ENCODE assay signal across 5 cellular contexts in genomic region chr17:42305031-42305330, GRCh38. TPM values are rescaled to one million over a fixed set of nuclear protein-coding genes. Genes with fewer than 3 reads are reported as not detected.
DNase-seq lines count a peak whose midpoint lies in the region; ATAC-seq lines count a peak whose summit lies in the region.
"Not testable (repeated sequence)": the region's sequence is repeated elsewhere in the genome, so short reads cannot be mapped to it uniquely, and the experiment has no call there.

No MANE protein-coding gene starts in this region.

- H3K9me3 ChIP-seq in T-helper 17 cell (ENCODE audit: control insufficient read depth, low read length, poor library complexity, severe bottlenecking), result not testable (repeated sequence)

- H3K9me3 Mint-ChIP-seq in activated CD4-positive, alpha-beta T cell treated with anti-CD3 and anti-CD28 coated beads, Interleukin-2, amount 10 ng/mL, durations not matched to agents 7 days and 5 days; activated T-helper 17 cell treated with anti-CD3 and anti-CD28 coated beads, Interleukin-2, amount 50 U/mL, for 72 hours; central memory CD8-positive, alpha-beta T cell; naive thymus-derived CD8-positive, alpha-beta T cell: not testable (repeated sequence)

- ATAC-seq in T-helper 17 cell; activated T-helper 17 cell treated with anti-CD3 and anti-CD28 coated beads, Interleukin-2, amount 50 U/mL, for 72 hours (replicated peaks); central memory CD8-positive, alpha-beta T cell (replicated peaks; ENCODE audit: extremely low read depth, poor library complexity, severe bottlenecking); naive thymus-derived CD8-positive, alpha-beta T cell: not testable (repeated sequence)

- peaks cover 22% of the 10 kb centered on the region for H3K36me3 Mint-ChIP-seq in T-helper 17 cell (ENCODE audit: low read depth)
- H3K36me3 Mint-ChIP-seq in activated CD4-positive, alpha-beta T cell treated with anti-CD3 and anti-CD28 coated beads, Interleukin-2, amount 10 ng/mL, durations not matched to agents 7 days and 5 days (ENCODE audit: low read depth), result peaks cover 76% of the 10 kb centered on the region
- H3K36me3 Mint-ChIP-seq in activated T-helper 17 cell treated with anti-CD3 and anti-CD28 coated beads, Interleukin-2, amount 50 U/mL, for 72 hours (ENCODE audit: low read depth), result peaks cover 95% of the 10 kb centered on the region
- H3K36me3 Mint-ChIP-seq in central memory CD8-positive, alpha-beta T cell (ENCODE audit: insufficient read depth), result peaks cover 54% of the 10 kb centered on the region
- H3K36me3 Mint-ChIP-seq in naive thymus-derived CD8-positive, alpha-beta T cell, result peaks cover 0 to 87% (median 25%) of the 10 kb centered on the region in 3 donors

- H3K4me3 Mint-ChIP-seq in T-helper 17 cell; activated CD4-positive, alpha-beta T cell treated with anti-CD3 and anti-CD28 coated beads, Interleukin-2, amount 10 ng/mL, durations not matched to agents 7 days and 5 days; activated T-helper 17 cell treated with anti-CD3 and anti-CD28 coated beads, Interleukin-2, amount 50 U/mL, for 72 hours; central memory CD8-positive, alpha-beta T cell: not testable (repeated sequence)
- H3K4me3 Mint-ChIP-seq in naive thymus-derived CD8-positive, alpha-beta T cell, result peak overlapping the region in 1 of 10 donors; percentile 13

- H3K27ac Mint-ChIP-seq in T-helper 17 cell, result peak overlapping the region; percentile 91
- H3K27ac Mint-ChIP-seq in activated CD4-positive, alpha-beta T cell treated with anti-CD3 and anti-CD28 coated beads, Interleukin-2, amount 10 ng/mL, durations not matched to agents 7 days and 5 days, result peak overlapping the region; percentile 20
- H3K27ac Mint-ChIP-seq in activated T-helper 17 cell treated with anti-CD3 and anti-CD28 coated beads, Interleukin-2, amount 50 U/mL, for 72 hours, result peak overlapping the region; percentile 74
- peak overlapping the region; percentile 74 for H3K27ac Mint-ChIP-seq in central memory CD8-positive, alpha-beta T cell (ENCODE audit: low read depth)
- H3K27ac Mint-ChIP-seq in naive thymus-derived CD8-positive, alpha-beta T cell, result peak overlapping the region in 6 of 10 donors; percentile 6 to 88 (median 40)

- CTCF ChIA-PET in activated CD4-positive, alpha-beta T cell treated with anti-CD3 and anti-CD28 coated beads, Interleukin-2, amount 10 ng/mL, durations not matched to agents 7 days and 5 days (lab: Charles Lee), result not testable (repeated sequence)

- DNase-seq in T-helper 17 cell; activated CD4-positive, alpha-beta T cell treated with anti-CD3 and anti-CD28 coated beads, Interleukin-2, amount 10 ng/mL, durations not matched to agents 7 days and 5 days; central memory CD8-positive, alpha-beta T cell (ENCODE audit: low spot score in 2 of 2); naive thymus-derived CD8-positive, alpha-beta T cell: not testable (repeated sequence)

- H3K27me3 Mint-ChIP-seq in T-helper 17 cell; activated CD4-positive, alpha-beta T cell treated with anti-CD3 and anti-CD28 coated beads, Interleukin-2, amount 10 ng/mL, durations not matched to agents 7 days and 5 days; activated T-helper 17 cell treated with anti-CD3 and anti-CD28 coated beads, Interleukin-2, amount 50 U/mL, for 72 hours; central memory CD8-positive, alpha-beta T cell; naive thymus-derived CD8-positive, alpha-beta T cell: not testable (repeated sequence)

- peaks cover 13% of the 10 kb centered on the region for H3K4me1 Mint-ChIP-seq in T-helper 17 cell
- peaks cover 36% of the 10 kb centered on the region for H3K4me1 Mint-ChIP-seq in activated CD4-positive, alpha-beta T cell treated with anti-CD3 and anti-CD28 coated beads, Interleukin-2, amount 10 ng/mL, durations not matched to agents 7 days and 5 days
- peaks cover 32% of the 10 kb centered on the region for H3K4me1 Mint-ChIP-seq in activated T-helper 17 cell treated with anti-CD3 and anti-CD28 coated beads, Interleukin-2, amount 50 U/mL, for 72 hours
- H3K4me1 Mint-ChIP-seq in central memory CD8-positive, alpha-beta T cell, result not testable (repeated sequence)
- H3K4me1 Mint-ChIP-seq in naive thymus-derived CD8-positive, alpha-beta T cell, result peaks cover 4 to 32% (median 22%) of the 10 kb centered on the region in 4 donors

- POLR2A ChIA-PET in activated CD4-positive, alpha-beta T cell treated with anti-CD3 and anti-CD28 coated beads, Interleukin-2, amount 10 ng/mL, durations not matched to agents 7 days and 5 days (lab: Charles Lee), result not testable (repeated sequence)
- POLR2A ChIA-PET in naive thymus-derived CD8-positive, alpha-beta T cell (lab: Charles Lee), result interaction anchor here (1.3 to 1.9 kb wide), 3 partner anchors 8 to 13 kb away, joined by 3 to 8 read pairs (median 6); no protein-coding TSS in a partner anchor

RNA-seq across cellular contexts. Expression of gene STAT5A, which starts 16.7 kb away (rescaled TPM):
- 100 to 1,000 TPM; 153 to 177 TPM for total RNA-seq in T-helper 17 cell
- total RNA-seq in activated CD4-positive, alpha-beta T cell treated with anti-CD3 and anti-CD28 coated beads, Interleukin-2, amount 10 ng/mL, durations not matched to agents 7 days and 5 days, result 100 to 1,000 TPM in 1 of 2 experiments, 10 to 100 TPM in 1; 99.5 to 108 TPM
- 100 to 1,000 TPM; 133 to 305 TPM for total RNA-seq in activated T-helper 17 cell treated with anti-CD3 and anti-CD28 coated beads, Interleukin-2, amount 50 U/mL, for 72 hours
- 100 to 1,000 TPM; 117 to 122 TPM for total RNA-seq in naive thymus-derived CD8-positive, alpha-beta T cell
- 100 to 1,000 TPM in 1 of 3 donors, 10 to 100 TPM in 2; 59.6 to 115 (median 89.1) TPM for polyA plus RNA-seq in naive thymus-derived CD8-positive, alpha-beta T cell

RNA-seq across cellular contexts. Expression of gene STAT5B, which starts 28.8 kb away (rescaled TPM):
- 100 to 1,000 TPM; 202 to 225 TPM for total RNA-seq in T-helper 17 cell
- 100 to 1,000 TPM; 150 to 164 TPM for total RNA-seq in activated CD4-positive, alpha-beta T cell treated with anti-CD3 and anti-CD28 coated beads, Interleukin-2, amount 10 ng/mL, durations not matched to agents 7 days and 5 days
- total RNA-seq in activated T-helper 17 cell treated with anti-CD3 and anti-CD28 coated beads, Interleukin-2, amount 50 U/mL, for 72 hours, result 100 to 1,000 TPM; 124 to 255 TPM
- total RNA-seq in naive thymus-derived CD8-positive, alpha-beta T cell, result 100 to 1,000 TPM; 137 to 149 TPM
- polyA plus RNA-seq in naive thymus-derived CD8-positive, alpha-beta T cell, result 10 to 100 TPM; 66.3 to 94.0 (median 82.8) TPM

Comparison
In these comparisons a context has a peak if more than half of its experiments do, and no peak if none do; other contexts are left out.
1. H3K27ac Mint-ChIP-seq: peak in every context shown above with its lines; median percentile 91 in T-helper 17 cell; 74 in activated T-helper 17 cell treated with anti-CD3 and anti-CD28 coated beads, Interleukin-2, amount 50 U/mL, for 72 hours; 74 in central memory CD8-positive, alpha-beta T cell; 40 in naive thymus-derived CD8-positive, alpha-beta T cell; 20 in activated CD4-positive, alpha-beta T cell treated with anti-CD3 and anti-CD28 coated beads, Interleukin-2, amount 10 ng/mL, durations not matched to agents 7 days and 5 days.